Comparison of ENCODE assay signal across 9 cellular contexts in genomic region chr20:49562341-49563014, GRCh38.
A peak's percentile ranks its signal among the peaks of the same experiment; 100 is the strongest.
DNase-seq lines count a peak whose midpoint lies in the region; TF ChIP-seq lines count a peak whose summit lies in the region.
"Had no signal": no experiment of that assay in that cellular context is flagged by ENCODE, and none has a peak within 500 bp of the region (broad histone marks: within the 10 kb centered on the region; RNA-seq: fewer than 3 reads in every experiment).

No MANE protein-coding gene starts in this region.

- no peak overlapping the region for H3K27ac Mint-ChIP-seq in T-helper 2 cell treated with Interferon-gamma antibody and Interleukin-4, amounts not matched to agents 5 μg/mL and 100 μg/mL, for 36 hours

- no peak overlapping the region for H3K4me3 ChIP-seq in HFF-Myc (replicated peaks; ENCODE audit: low read depth, low read length)

- peaks cover 10% of the 10 kb centered on the region for H3K4me1 Mint-ChIP-seq in T-helper 2 cell treated with Interferon-gamma antibody and Interleukin-4, amounts not matched to agents 5 μg/mL and 100 μg/mL, for 36 hours (ENCODE audit: low read depth)

- DNase-seq in HFF-Myc (ENCODE audit: extremely low read depth, low read depth) = peak; percentile 62
- DNase-seq in brain pericyte (ENCODE audit: low read depth, low spot score) = peak; percentile 50
- peak; percentile 75 for DNase-seq in kidney tubule cell (ENCODE audit: low spot score)
- DNase-seq in stimulated activated CD8-positive, alpha-beta memory T cell treated with anti-CD3 and anti-CD28 coated beads, Interleukin-4, amount 100 ng/mL, for 48 hours = peak; percentile 22
- DNase-seq in KG1 (lab: John Stamatoyannopoulos, UW) = no peak
- DNase-seq in effector CD4-positive, alpha-beta T cell = no peak
- no peak for DNase-seq in stimulated activated CD4-positive, alpha-beta T cell treated with anti-CD3 and anti-CD28 coated beads, Interleukin-4, amount 100 ng/mL, for 4 hours
- DNase-seq in T-helper 2 cell treated with Interferon-gamma antibody and Interleukin-4, amounts not matched to agents 5 μg/mL and 100 μg/mL, for 36 hours (ENCODE audit: low spot score) = no peak
- DNase-seq: glutamatergic neuron had no signal

- peaks cover 21% of the 10 kb centered on the region for H3K27me3 Mint-ChIP-seq in T-helper 2 cell treated with Interferon-gamma antibody and Interleukin-4, amounts not matched to agents 5 μg/mL and 100 μg/mL, for 36 hours (ENCODE audit: low read depth)

- no peak for TF ChIP-seq CTCF in HFF-Myc (IDR thresholded peaks at IDR 0.05; ENCODE audit: low read depth, low read length, missing control alignments)

- H3K4me3 Mint-ChIP-seq in T-helper 2 cell treated with Interferon-gamma antibody and Interleukin-4, amounts not matched to agents 5 μg/mL and 100 μg/mL, for 36 hours = no peak overlapping the region

- peaks cover 5% of the 10 kb centered on the region for H3K9me3 Mint-ChIP-seq in T-helper 2 cell treated with Interferon-gamma antibody and Interleukin-4, amounts not matched to agents 5 μg/mL and 100 μg/mL, for 36 hours

- peaks cover 30% of the 10 kb centered on the region for H3K36me3 Mint-ChIP-seq in T-helper 2 cell treated with Interferon-gamma antibody and Interleukin-4, amounts not matched to agents 5 μg/mL and 100 μg/mL, for 36 hours (ENCODE audit: low read depth)

Comparison
In these comparisons a context has a peak if more than half of its experiments do, and no peak if none do; other contexts are left out.
1. DNase-seq: peak in HFF-Myc (single experiment), brain pericyte (single experiment), kidney tubule cell (single experiment) and stimulated activated CD8-positive, alpha-beta memory T cell treated with anti-CD3 and anti-CD28 coated beads, Interleukin-4, amount 100 ng/mL, for 48 hours (single experiment); none in KG1 (single experiment), effector CD4-positive, alpha-beta T cell (single experiment), stimulated activated CD4-positive, alpha-beta T cell treated with anti-CD3 and anti-CD28 coated beads, Interleukin-4, amount 100 ng/mL, for 4 hours (0 of 2) and T-helper 2 cell treated with Interferon-gamma antibody and Interleukin-4, amounts not matched to agents 5 μg/mL and 100 μg/mL, for 36 hours (single experiment).